In genomic region chr18:28176674-28176932, GRCh38 we compare ENCODE assay signal across 9 cellular contexts. TPM values are rescaled to one million over a fixed set of nuclear protein-coding genes. Genes with fewer than 3 reads are reported as not detected.
DNase-seq lines count a peak whose midpoint lies in the region; ATAC-seq and TF ChIP-seq lines count a peak whose summit lies in the region.
"Had no signal": no experiment of that assay in that cellular context is flagged by ENCODE, and none has a peak within 500 bp of the region (broad histone marks: within the 10 kb centered on the region; RNA-seq: fewer than 3 reads in every experiment).

No MANE protein-coding gene starts in this region.

- H3K9me3 ChIP-seq in HUES64 (ENCODE audit: insufficient read depth, low read depth, low read length) (no peaks in the 10 kb centered on the region), endocrine pancreas (ENCODE audit: control insufficient read depth, low read length) (no peaks in the 10 kb centered on the region)
- H3K9me3 ChIP-seq: colonic mucosa had no signal

- no peaks in the 10 kb centered on the region for H3K9me3 Mint-ChIP-seq in nephron

- H3K4me1 ChIP-seq in HUES64 (ENCODE audit: insufficient read depth, low read length), result peaks cover 51% of the 10 kb centered on the region
- no peaks in the 10 kb centered on the region for H3K4me1 ChIP-seq in endocrine pancreas (ENCODE audit: control insufficient read depth, insufficient read depth, low read length)
- H3K4me1 ChIP-seq: colonic mucosa had no signal

- H3K27ac ChIP-seq in HUES64 (ENCODE audit: low read depth, low read length), result no peak overlapping the region; the same call in 1 of the 2 replicates
- H3K27ac ChIP-seq: colonic mucosa had no signal

- no peak for TF ChIP-seq CTCF in AG10803 (conservative IDR thresholded peaks at IDR 0.05; ENCODE audit: low read length)
- no peak for TF ChIP-seq CTCF in nephron (IDR thresholded peaks at IDR 0.05; ENCODE audit: unreplicated experiment in 3 of 3)

- H3K4me3 Mint-ChIP-seq in nephron, result peak overlapping the region; percentile 91 to 99 (median 96)

- H3K9ac ChIP-seq in HUES64 (ENCODE audit: low read depth, low read length) (peak overlapping the region; percentile 76), endocrine pancreas (ENCODE audit: control insufficient read depth, insufficient read depth, low read length) (peak overlapping the region; percentile 72)

- peak overlapping the region; percentile 82 for H3K4me3 ChIP-seq in AG10803 (ENCODE audit: low read length)
- peak overlapping the region; percentile 83 for H3K4me3 ChIP-seq in HUES64 (ENCODE audit: low read length)
- peak overlapping the region; percentile 59 for H3K4me3 ChIP-seq in endocrine pancreas (ENCODE audit: control insufficient read depth, insufficient read depth, low read length)

- no peaks in the 10 kb centered on the region; the same call in 1 of the 2 replicates for H3K36me3 ChIP-seq in HUES64 (ENCODE audit: insufficient read depth, low read length)
- no peaks in the 10 kb centered on the region for H3K36me3 ChIP-seq in endocrine pancreas (ENCODE audit: control insufficient read depth, insufficient read depth, low read length)
- H3K36me3 ChIP-seq: colonic mucosa had no signal

- no peaks in the 10 kb centered on the region for H3K36me3 Mint-ChIP-seq in nephron (ENCODE audit: low read depth)

- peaks cover 62% of the 10 kb centered on the region for H3K27me3 Mint-ChIP-seq in nephron (ENCODE audit: low read depth)

- peaks cover 23% of the 10 kb centered on the region for H3K4me1 Mint-ChIP-seq in nephron

- under 1% methylated on average over 38 of the region's 38 CpGs for WGBS in HUES64

- no peak for ATAC-seq in GM21515 (IDR thresholded peaks at IDR 0.05; ENCODE audit: unreplicated experiment)

- H3K27me3 ChIP-seq in HUES64 (ENCODE audit: insufficient read depth, low read length) (peaks cover 48% of the 10 kb centered on the region), endocrine pancreas (ENCODE audit: control insufficient read depth, insufficient read depth, low read length) (no peaks in the 10 kb centered on the region)

- DNase-seq in AG10803 (ENCODE audit: low read depth), result no peak
- DNase-seq in HuH-7.5 (ENCODE audit: low spot score), result no peak
- DNase-seq in NCI-H1105 treated with DMSO at 0.1 percent for 48 hours (lab: John Stamatoyannopoulos, UW), result no peak
- no peak for DNase-seq in AML-193 (lab: John Stamatoyannopoulos, UW)
- DNase-seq: colonic mucosa had no signal

- H3K27ac Mint-ChIP-seq in nephron, result peak overlapping the region; percentile 92 to 96 (median 95)

RNA-seq across cellular contexts. Expression of gene CDH2, which starts 0.3 kb away (rescaled TPM):
- 88.9 TPM for polyA plus RNA-seq in HUES64 (2013, experiment 1 of 2)
- polyA plus RNA-seq in HUES64 (2013, experiment 2 of 2), result 101 TPM
